ENCODE assay signal across 1 cellular context in genomic region chr2:3651686-3652516, GRCh38.
TF ChIP-seq lines count a peak whose summit lies in the region.

No MANE protein-coding gene starts in this region.

TF ChIP-seq in GM12878, 131 proteins besides CTCF, POLR2A, EP300 and RAD21 (continued from another document):
- TF ChIP-seq ZBTB11 (CRISPR knock-in tag; IDR thresholded peaks at IDR 0.05) (peak; percentile 46; the same call in 1 of the 2 replicates), ZNF217 (IDR thresholded peaks at IDR 0.05) (no peak), MTA3 (IDR thresholded peaks at IDR 0.05; ENCODE audit: borderline replicate concordance, low read length) (peak; percentile 66; the same call in 1 of the 2 replicates), CHD2 (IDR thresholded peaks at IDR 0.05; ENCODE audit: borderline replicate concordance, low read depth, low read length) (peak; percentile 81; the same call in 1 of the 2 replicates), TCF3 (IDR thresholded peaks at IDR 0.05; ENCODE audit: borderline replicate concordance, insufficient read depth, low read depth, low read length) (peak; percentile 52; the same call in 1 of the 2 replicates), SKIL (IDR thresholded peaks at IDR 0.05; ENCODE audit: low read depth, poor library complexity, severe bottlenecking) (no peak), EED (IDR thresholded peaks at IDR 0.05; ENCODE audit: low read depth) (peak; percentile 56), SMC3 (IDR thresholded peaks at IDR 0.05; ENCODE audit: borderline replicate concordance, low read length) (no peak), CBX3 (IDR thresholded peaks at IDR 0.05; ENCODE audit: borderline replicate concordance, low read depth) (no peak), ZNF207 (IDR thresholded peaks at IDR 0.05; ENCODE audit: borderline replicate concordance) (no peak; the same call in 1 of the 2 replicates), PKNOX1 (IDR thresholded peaks at IDR 0.05) (peak; percentile 65), HSF1 (IDR thresholded peaks at IDR 0.05; ENCODE audit: low read depth, low read length) (no peak), MYC (IDR thresholded peaks at IDR 0.05; ENCODE audit: insufficient read depth, insufficient read length, insufficient replicate concordance, low read length, severe bottlenecking) (peak; percentile 69), REST (IDR thresholded peaks at IDR 0.05; ENCODE audit: low read depth, low read length) (no peak), LARP7 (IDR thresholded peaks at IDR 0.05) (peak; percentile 79), TAF1 (IDR thresholded peaks at IDR 0.05; ENCODE audit: borderline replicate concordance, low read depth, low read length) (no peak), NRF1 (conservative IDR thresholded peaks at IDR 0.05; ENCODE audit: low read depth, low read length) (no peak), RELB (IDR thresholded peaks at IDR 0.05; ENCODE audit: low read depth) (peak; percentile 46; the same call in 1 of the 2 replicates), NR2C1 (IDR thresholded peaks at IDR 0.05) (0 out of 2 replicates have a peak, but pooled peaks have one; percentile 2), NFXL1 (IDR thresholded peaks at IDR 0.05; ENCODE audit: borderline replicate concordance) (0 out of 2 replicates have a peak, but pooled peaks have one; percentile 56), KDM1A (IDR thresholded peaks at IDR 0.05; ENCODE audit: borderline replicate concordance) (no peak), FOS (IDR thresholded peaks at IDR 0.05; ENCODE audit: borderline replicate concordance, extremely low read depth, insufficient read length) (no peak), MEF2A (IDR thresholded peaks at IDR 0.05; ENCODE audit: insufficient read depth, low read depth, low read length) (no peak), DPF2 (IDR thresholded peaks at IDR 0.05) (peak; percentile 84), SREBF1 (IDR thresholded peaks at IDR 0.05; ENCODE audit: low read length) (no peak), JUND (IDR thresholded peaks at IDR 0.05; ENCODE audit: low read depth, low read length) (no peak), SP1 (IDR thresholded peaks at IDR 0.05; ENCODE audit: low read depth, low read length) (peak; percentile 12), SMARCA5 (IDR thresholded peaks at IDR 0.05) (peak; percentile 97), MLLT1 (IDR thresholded peaks at IDR 0.05) (no peak; the same call in 1 of the 2 replicates), CBFB (IDR thresholded peaks at IDR 0.05; ENCODE audit: low read depth) (peak; percentile 43; the same call in 1 of the 2 replicates), ZNF622 (IDR thresholded peaks at IDR 0.05) (no peak), RCOR1 (conservative IDR thresholded peaks at IDR 0.05; ENCODE audit: low read depth, low read length) (peak; percentile 73; the same call in 1 of the 2 replicates), ZNF24 (IDR thresholded peaks at IDR 0.05) (no peak), BCL11A (IDR thresholded peaks at IDR 0.05; ENCODE audit: low read depth, low read length) (peak; percentile 46), PAX5 (IDR thresholded peaks at IDR 0.05; ENCODE audit: borderline replicate concordance, low read depth, low read length) (peak; percentile 29; the same call in 1 of the 2 replicates), PML (IDR thresholded peaks at IDR 0.05; ENCODE audit: low read length) (no peak), SUZ12 (IDR thresholded peaks at IDR 0.05; ENCODE audit: unreplicated experiment) (no peak), RUNX3 (IDR thresholded peaks at IDR 0.05; ENCODE audit: low read length) (peak; percentile 65), IKZF1 (conservative IDR thresholded peaks at IDR 0.05) (peak; percentile 93), NR2F1 (conservative IDR thresholded peaks at IDR 0.05) (peak; percentile 90), CHD4 (IDR thresholded peaks at IDR 0.05) (no peak), BCLAF1 (IDR thresholded peaks at IDR 0.05) (no peak), MAX (IDR thresholded peaks at IDR 0.05; ENCODE audit: low read depth, low read length) (peak; percentile 44; the same call in 1 of the 2 replicates), SIN3A (IDR thresholded peaks at IDR 0.05; ENCODE audit: low read depth, low read length) (no peak; the same call in none of the 2 replicates), TARDBP (IDR thresholded peaks at IDR 0.05; ENCODE audit: borderline replicate concordance) (no peak)
